10 cellular contexts compared by ENCODE assay signal in genomic region chr20:49892260-49893216, GRCh38. TPM values are rescaled to one million over a fixed set of nuclear protein-coding genes. Genes with fewer than 3 reads are reported as not detected.
DNase-seq lines count a peak whose midpoint lies in the region; ATAC-seq, FAIRE-seq and TF ChIP-seq lines count a peak whose summit lies in the region.
"Had no signal": no experiment of that assay in that cellular context is flagged by ENCODE, and none has a peak within 500 bp of the region (broad histone marks: within the 10 kb centered on the region; RNA-seq: fewer than 3 reads in every experiment).

No MANE protein-coding gene starts in this region.

- CTCF ChIA-PET in H1 (lab: Charles Lee; ENCODE audit: partially characterized antibody), result interaction anchor here (0.6 to 12.8 kb wide), 14 partner anchors 14 to 351 kb away, joined by 3 to 199 read pairs (median 5); no protein-coding TSS in a partner anchor

- no peak for TF ChIP-seq RAD21 in H1 (IDR thresholded peaks at IDR 0.05 in 1 of 2, conservative IDR thresholded peaks at IDR 0.05 in 1 of 2; ENCODE audit: low read depth in 2 of 2, low read length in 2 of 2)

- H3K36me3 ChIP-seq in H1 (ENCODE audit: control insufficient read depth in 2 of 4, insufficient read depth in 4 of 4, low read length in 3 of 4), result no peaks in the 10 kb centered on the region

- TF ChIP-seq CTCF in H1 (IDR thresholded peaks at IDR 0.05; ENCODE audit: control extremely low read depth in 1 of 3, insufficient read depth in 1 of 3, low read depth in 1 of 3, low read length in 3 of 3), result no peak

- H3K4me1 ChIP-seq in H1 (replicated peaks in 1 of 4; ENCODE audit: control insufficient read depth in 3 of 4, insufficient read depth in 4 of 4, low read length in 3 of 4), result peaks cover 0 to 19% (median 11%) of the 10 kb centered on the region in 4 experiments; a peak in 5 of 7 replicates

- no peaks in the 10 kb centered on the region for H3K27me3 ChIP-seq in H1 (replicated peaks in 1 of 4; ENCODE audit: control insufficient read depth in 3 of 4, extremely low read depth in 1 of 4, insufficient read depth in 3 of 4, low read length in 3 of 4)

- no peak overlapping the region for H4K8ac ChIP-seq in H1 (ENCODE audit: extremely low read depth, insufficient read depth, low read length)

- no peaks in the 10 kb centered on the region for H3K79me2 ChIP-seq in H1 (ENCODE audit: control insufficient read depth in 1 of 2, insufficient read depth in 2 of 2, low read length in 2 of 2)

- no peaks in the 10 kb centered on the region for H3K79me1 ChIP-seq in H1 (ENCODE audit: low read depth, low read length)

- H3K4me2 ChIP-seq in H1 (ENCODE audit: insufficient read depth in 1 of 2, low read depth in 2 of 2, low read length in 2 of 2), result no peak overlapping the region

- no peak overlapping the region for H3K4me3 ChIP-seq in H1 (ENCODE audit: extremely low read depth in 1 of 4, insufficient read depth in 2 of 4, low read depth in 3 of 4, low read length in 4 of 4)

- H3K23ac ChIP-seq in H1 (ENCODE audit: insufficient read length), result no peak overlapping the region

- peak overlapping the region in 1 of 4 experiments; percentile 6; a peak in 1 of 7 replicates for H3K9ac ChIP-seq in H1 (replicated peaks in 1 of 4; ENCODE audit: extremely low read depth in 1 of 4, low read depth in 3 of 4, low read length in 3 of 4)

- H2BK15ac ChIP-seq in H1 (ENCODE audit: low read length), result no peak overlapping the region

- H3K56ac ChIP-seq in H1 (replicated peaks; ENCODE audit: insufficient read length, low read depth, low read length), result no peak overlapping the region

- H2AK5ac ChIP-seq in H1 (ENCODE audit: low read depth, low read length), result no peak overlapping the region

- TF ChIP-seq POLR2A in H1 (IDR thresholded peaks at IDR 0.05; ENCODE audit: control extremely low read depth in 1 of 2, low read depth in 2 of 2, low read length in 2 of 2), result no peak

- H2BK5ac ChIP-seq in H1 (ENCODE audit: low read depth, low read length), result no peak overlapping the region

- no peak overlapping the region for H2BK120ac ChIP-seq in H1 (replicated peaks; ENCODE audit: low read depth, low read length)

- H3K27ac ChIP-seq in H1 (ENCODE audit: low read depth, low read length), result no peak overlapping the region

- no peaks in the 10 kb centered on the region for H3K23me2 ChIP-seq in H1 (ENCODE audit: low read depth, low read length)

- WGBS in H1 (ENCODE audit: extremely low coverage in 1 of 2, insufficient coverage in 1 of 2, insufficient read length in 1 of 2, insufficient replicate concordance in 2 of 2, low coverage in 1 of 2, low lambda C conversion rate in 2 of 2, missing lambda C conversion rate in 1 of 2), 2 experiments, result 86% methylated on average over 23 of the region's 23 CpGs; no CpG with 5 or more reads in 1 of the 2 experiments

- H4K5ac ChIP-seq in H1 (ENCODE audit: insufficient read length, low read depth, low read length), result no peak overlapping the region

- peaks cover 0 to 2% of the 10 kb centered on the region in 2 experiments for H4K20me1 ChIP-seq in H1 (replicated peaks in 1 of 2; ENCODE audit: control insufficient read depth in 1 of 2, insufficient read depth in 2 of 2, low read length in 2 of 2)

- no peak overlapping the region for H2BK12ac ChIP-seq in H1 (ENCODE audit: low read depth, low read length)

- no peak for FAIRE-seq in H1 (lab: Jason Lieb, UNC)
- FAIRE-seq: GM18507 had no signal

- peak overlapping the region; percentile 14 for H3K4ac ChIP-seq in H1 (replicated peaks; ENCODE audit: insufficient read length, low read depth, low read length)

- no peak overlapping the region for H3K14ac ChIP-seq in H1 (ENCODE audit: insufficient read length)

- DNase-seq in EH (ENCODE audit: low read depth), result peak; percentile 11
- peak; percentile 33 for DNase-seq in OCI-M1 (lab: John Stamatoyannopoulos, UW)
- no peak for DNase-seq in H1 (ENCODE audit: low read depth in 1 of 2, low spot score in 2 of 2)
- DNase-seq in posterior vena cava (ENCODE audit: low spot score), result peak; percentile 77
- DNase-seq in foreskin melanocyte, result no peak
- DNase-seq in LoVo (ENCODE audit: low spot score), result no peak
- no peak for DNase-seq in activated gamma-delta T cell treated with Interleukin-2 at 50 U/mL for 16 hours
- DNase-seq: NCI-H2107 had no signal

- intact Hi-C loops in posterior vena cava (cut with DNase I), result loop anchor here in 1 of 2 donors (10.0 kb wide), 1 partner anchor 278 kb away; no protein-coding TSS in a partner anchor

- no peaks in the 10 kb centered on the region for H3K9me3 ChIP-seq in H1 (ENCODE audit: insufficient read depth in 2 of 2, low read depth in 1 of 2, low read length in 1 of 2)

- H2AFZ ChIP-seq in H1 (ENCODE audit: low read length), result no peak overlapping the region

- no peak for TF ChIP-seq EP300 in H1 (IDR thresholded peaks at IDR 0.05; ENCODE audit: borderline replicate concordance in 1 of 2, low read depth in 2 of 2, low read length in 2 of 2)

- POLR2A ChIA-PET in H1 (lab: Charles Lee; ENCODE audit: partially characterized antibody), result interaction anchor here (0.9 to 3.5 kb wide), 5 partner anchors 9 to 324 kb away, joined by 3 to 17 read pairs (median 7); partner anchors contain the start of gene SPATA2

- H4K91ac ChIP-seq in H1 (replicated peaks; ENCODE audit: insufficient read length, low read length), result no peak overlapping the region

- no peak overlapping the region for H3K18ac ChIP-seq in H1 (ENCODE audit: extremely low read depth, low read length)

- ATAC-seq in GM19455 (IDR thresholded peaks at IDR 0.05; ENCODE audit: unreplicated experiment), result no peak

- H2BK20ac ChIP-seq in H1 (ENCODE audit: low read length), result no peak overlapping the region

TF ChIP-seq in H1, 55 proteins besides CTCF, POLR2A, EP300 and RAD21 (continues in another document):
- TF ChIP-seq USF2 (IDR thresholded peaks at IDR 0.05; ENCODE audit: low read length), result no peak
- no peak for TF ChIP-seq NANOG (IDR thresholded peaks at IDR 0.05; ENCODE audit: insufficient read depth, low read depth, low read length, poor library complexity, severe bottlenecking)
- TF ChIP-seq SP1 (IDR thresholded peaks at IDR 0.05; ENCODE audit: low read depth, low read length), result no peak
- no peak for TF ChIP-seq SIN3A (conservative IDR thresholded peaks at IDR 0.05 in 1 of 2, IDR thresholded peaks at IDR 0.05 in 1 of 2; ENCODE audit: low read depth in 1 of 2, low read length in 2 of 2)

RNA-seq across cellular contexts. Expression of gene SPATA2, which starts 22.8 kb away (rescaled TPM):
- total RNA-seq in H1 (2021; fragmentation: NEBNext Ultra II Directional; extraction: Animal tissue kit (Norgen Biotek cat#: 25700)), result 11.9 and 13.0 TPM in 2 replicates
- polyA plus RNA-seq in H1 (2011; rRNA removed), result 11.0 and 15.4 TPM in 2 replicates
- 6.4 TPM for polyA plus RNA-seq in H1 (2011; cell fraction: cytosol; rRNA removed)
- 7.7 TPM for polyA plus RNA-seq in H1 (2011; cell fraction: nucleus; rRNA removed)
- polyA plus RNA-seq in H1 (2012, experiment 1 of 2), result 10.4 to 11.7 TPM (median 11.1 TPM) in 4 replicates
- polyA plus RNA-seq in H1 (2012, experiment 2 of 2), result 12.2 TPM
- polyA plus RNA-seq in H1 (2013, experiment 1 of 2), result 10.6 TPM
- 10.6 TPM for polyA plus RNA-seq in H1 (2013, experiment 2 of 2)
- 6.1 and 8.1 TPM in 2 replicates for polyA minus RNA-seq in H1 (2011; rRNA and poly(A)+ RNA removed)
- 6.4 TPM for polyA minus RNA-seq in H1 (2011; cell fraction: cytosol; rRNA and poly(A)+ RNA removed)
- 6.7 TPM for polyA minus RNA-seq in H1 (2011; cell fraction: nucleus; rRNA and poly(A)+ RNA removed)
- total RNA-seq in posterior vena cava, result 1 to 10 TPM; 4.5 TPM

RNA-seq across cellular contexts. Expression of gene RNF114, which starts 43.7 kb away (rescaled TPM):
- total RNA-seq in H1 (2021; fragmentation: NEBNext Ultra II Directional; extraction: Animal tissue kit (Norgen Biotek cat#: 25700)), result 81.7 and 82.0 TPM in 2 replicates
- polyA plus RNA-seq in H1 (2011; rRNA removed), result 89.9 and 158 TPM in 2 replicates
- polyA plus RNA-seq in H1 (2011; cell fraction: cytosol; rRNA removed), result 160 TPM
- 99.9 TPM for polyA plus RNA-seq in H1 (2011; cell fraction: nucleus; rRNA removed)
- 66.8 to 91.7 TPM (median 75.1 TPM) in 4 replicates for polyA plus RNA-seq in H1 (2012, experiment 1 of 2)
- 39.6 TPM for polyA plus RNA-seq in H1 (2012, experiment 2 of 2)
- polyA plus RNA-seq in H1 (2013, experiment 1 of 2), result 51.2 TPM
- polyA plus RNA-seq in H1 (2013, experiment 2 of 2), result 51.8 TPM
- 62.2 and 63.1 TPM in 2 replicates for polyA minus RNA-seq in H1 (2011; rRNA and poly(A)+ RNA removed)
- polyA minus RNA-seq in H1 (2011; cell fraction: cytosol; rRNA and poly(A)+ RNA removed), result 69.6 TPM
- polyA minus RNA-seq in H1 (2011; cell fraction: nucleus; rRNA and poly(A)+ RNA removed), result 40.6 TPM
- 10 to 100 TPM; 44.8 to 46.6 TPM for total RNA-seq in posterior vena cava

Comparison
In these comparisons a context has a peak if more than half of its experiments do, and no peak if none do; other contexts are left out.
1. DNase-seq: peak in EH (single experiment), OCI-M1 (single experiment) and posterior vena cava (single experiment); none in H1 (0 of 2), foreskin melanocyte (single experiment), LoVo (single experiment) and activated gamma-delta T cell treated with Interleukin-2 at 50 U/mL for 16 hours (single experiment).